20 cellular contexts compared by ENCODE assay signal in the genomic region with DNA sequence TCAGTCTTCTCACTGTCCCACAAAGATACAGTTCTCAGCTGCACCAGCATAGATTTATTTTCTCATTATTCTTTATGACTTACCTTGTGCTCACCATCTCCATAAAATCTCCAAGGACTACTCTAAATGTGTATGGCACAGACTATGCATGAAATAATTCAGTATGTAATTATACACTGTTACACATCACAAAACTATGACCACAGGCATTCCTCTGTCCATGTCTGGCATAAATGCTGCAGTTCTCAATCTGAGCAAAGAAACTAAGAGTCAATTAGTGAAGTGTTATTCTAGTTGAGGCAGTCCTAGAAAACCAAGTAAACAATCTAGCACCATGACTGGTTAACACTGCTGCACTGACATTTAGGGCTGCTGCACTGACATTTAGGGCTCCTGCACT. TPM values are rescaled to one million over a fixed set of nuclear protein-coding genes. Genes with fewer than 3 reads are reported as not detected.
DNase-seq lines count a peak whose midpoint lies in the region; ATAC-seq and TF ChIP-seq lines count a peak whose summit lies in the region.
"Had no signal": no experiment of that assay in that cellular context is flagged by ENCODE, and none has a peak within 500 bp of the region (broad histone marks: within the 10 kb centered on the region; RNA-seq: fewer than 3 reads in every experiment).

No MANE protein-coding gene starts in this region.

- intact Hi-C loops in MCF 10A (cut with micrococcal nuclease) = no loop called here

- H3K4me3 Mint-ChIP-seq in activated T-cell treated with anti-CD3 and anti-CD28 coated beads, Interleukin-2, amount 50 U/mL, for 4 hours = peak overlapping the region; percentile 33
- H3K4me3 Mint-ChIP-seq in MCF 10A (ENCODE audit: unreplicated experiment) = no peak overlapping the region

- no TSS peak for BruUV-seq in MCF 10A (replicated peaks; lab: Mats Ljungman, UMichigan)

- no peak overlapping the region for H3K27ac Mint-ChIP-seq in MCF 10A (ENCODE audit: low read depth, unreplicated experiment)
- H3K27ac Mint-ChIP-seq: H9 had no signal

- H3K9me3 Mint-ChIP-seq in activated T-cell treated with anti-CD3 and anti-CD28 coated beads, Interleukin-2, amount 50 U/mL, for 4 hours = no peaks in the 10 kb centered on the region
- no peaks in the 10 kb centered on the region for H3K9me3 Mint-ChIP-seq in MCF 10A (ENCODE audit: unreplicated experiment)
- H3K9me3 Mint-ChIP-seq: H9 had no signal

- no peak for TF ChIP-seq CTCF in MCF 10A (IDR thresholded peaks at IDR 0.05; ENCODE audit: unreplicated experiment)

- H3K36me3 ChIP-seq in skeletal muscle satellite cell (ENCODE audit: insufficient read depth, low read length) = peaks cover 46% of the 10 kb centered on the region

- H3K9me3 ChIP-seq in skeletal muscle satellite cell (replicated peaks; ENCODE audit: low read length) = no peaks in the 10 kb centered on the region
- H3K9me3 ChIP-seq: heart left ventricle, SJCRH30 had no signal

- H3K4me1 Mint-ChIP-seq in activated T-cell treated with anti-CD3 and anti-CD28 coated beads, Interleukin-2, amount 50 U/mL, for 4 hours (ENCODE audit: low read depth) = peaks cover 38% of the 10 kb centered on the region
- peaks cover 8% of the 10 kb centered on the region for H3K4me1 Mint-ChIP-seq in MCF 10A (ENCODE audit: insufficient read depth, unreplicated experiment)

- H3K9ac ChIP-seq in skeletal muscle satellite cell (ENCODE audit: low read depth, low read length) = peak overlapping the region; percentile 9

- no peaks in the 10 kb centered on the region for H3K27me3 Mint-ChIP-seq in activated T-cell treated with anti-CD3 and anti-CD28 coated beads, Interleukin-2, amount 50 U/mL, for 4 hours (ENCODE audit: low read depth)
- no peaks in the 10 kb centered on the region for H3K27me3 Mint-ChIP-seq in MCF 10A (ENCODE audit: insufficient read depth, unreplicated experiment)

- H3K4me3 ChIP-seq in skeletal muscle satellite cell (ENCODE audit: low read length) = no peak overlapping the region
- H3K4me3 ChIP-seq: SJCRH30 had no signal

- no peak for ATAC-seq in activated T-cell treated with anti-CD3 and anti-CD28 coated beads, Interleukin-2, amount 50 U/mL, for 4 hours
- ATAC-seq in SK-N-SH treated with all-trans-retinoic acid at 6 μM for 48 hours (peak; percentile 1; the same call in 1 of the 3 replicates), HG03378 (IDR thresholded peaks at IDR 0.05; ENCODE audit: unreplicated experiment) (no peak), GM21423 (IDR thresholded peaks at IDR 0.05; ENCODE audit: unreplicated experiment) (no peak)
- ATAC-seq: heart left ventricle, left ventricle myocardium superior had no signal

- no peak for DNase-seq in activated T-cell treated with anti-CD3 and anti-CD28 coated beads, Interleukin-2, amount 50 U/mL, for 4 hours
- DNase-seq in activated T-cell treated with anti-CD3 and anti-CD28 coated beads, Interleukin-2, amount 50 U/mL, for 1 hour = no peak
- DNase-seq in dedifferentiated amniotic fluid mesenchymal stem cell (ENCODE audit: extremely low spot score) (peak; percentile 42), MCF 10A (ENCODE audit: unreplicated experiment) (no peak)
- DNase-seq: ACHN; activated CD4-positive, CD25-positive, alpha-beta regulatory T cell treated with anti-CD3 and anti-CD28 coated beads, Interleukin-2, amount 50 U/mL, for 72 hours; amygdala; DMS53; effector CD8-positive, alpha-beta T cell; H9; heart left ventricle; left ventricle myocardium superior; NCI-H1417 treated with DMSO at 0.1 percent for 48 hours; NCI-H774; SJCRH30; stimulated activated CD8-positive, alpha-beta memory T cell treated with anti-CD3 and anti-CD28 coated beads, Interleukin-4, amount 100 ng/mL, for 48 hours had no signal

- H3K4me2 ChIP-seq in skeletal muscle satellite cell (ENCODE audit: low read length) = no peak overlapping the region

- CTCF ChIA-PET in MCF 10A (lab: Yijun Ruan, JAX) = interaction anchor here (0.6 kb wide), 1 partner anchor 1561 kb away, joined by 3 read pairs; no protein-coding TSS in a partner anchor

- peaks cover 18% of the 10 kb centered on the region for H3K4me1 ChIP-seq in skeletal muscle satellite cell (ENCODE audit: control insufficient read depth, insufficient read depth, low read length)
- H3K4me1 ChIP-seq: SJCRH30 had no signal

- H3K36me3 Mint-ChIP-seq in activated T-cell treated with anti-CD3 and anti-CD28 coated beads, Interleukin-2, amount 50 U/mL, for 4 hours (ENCODE audit: insufficient read depth) = peaks cover 35% of the 10 kb centered on the region
- H3K36me3 Mint-ChIP-seq in MCF 10A (ENCODE audit: insufficient read depth, unreplicated experiment) = peaks cover 69% of the 10 kb centered on the region

- POLR2A ChIA-PET in MCF 10A (lab: Yijun Ruan, JAX) = no interaction called here

- H3K27me3 ChIP-seq in skeletal muscle satellite cell (ENCODE audit: control insufficient read depth, insufficient read depth, low read length) = no peaks in the 10 kb centered on the region
- H3K27me3 ChIP-seq: heart left ventricle, SJCRH30 had no signal

TF ChIP-seq in SK-N-SH treated with all-trans-retinoic acid at 6 μM for 48 hours, 23 proteins besides CTCF, POLR2A, EP300 and RAD21:
- no peak for TF ChIP-seq ISL1 (CRISPR knock-in tag; IDR thresholded peaks at IDR 0.05)
- TF ChIP-seq, protein P1, sequence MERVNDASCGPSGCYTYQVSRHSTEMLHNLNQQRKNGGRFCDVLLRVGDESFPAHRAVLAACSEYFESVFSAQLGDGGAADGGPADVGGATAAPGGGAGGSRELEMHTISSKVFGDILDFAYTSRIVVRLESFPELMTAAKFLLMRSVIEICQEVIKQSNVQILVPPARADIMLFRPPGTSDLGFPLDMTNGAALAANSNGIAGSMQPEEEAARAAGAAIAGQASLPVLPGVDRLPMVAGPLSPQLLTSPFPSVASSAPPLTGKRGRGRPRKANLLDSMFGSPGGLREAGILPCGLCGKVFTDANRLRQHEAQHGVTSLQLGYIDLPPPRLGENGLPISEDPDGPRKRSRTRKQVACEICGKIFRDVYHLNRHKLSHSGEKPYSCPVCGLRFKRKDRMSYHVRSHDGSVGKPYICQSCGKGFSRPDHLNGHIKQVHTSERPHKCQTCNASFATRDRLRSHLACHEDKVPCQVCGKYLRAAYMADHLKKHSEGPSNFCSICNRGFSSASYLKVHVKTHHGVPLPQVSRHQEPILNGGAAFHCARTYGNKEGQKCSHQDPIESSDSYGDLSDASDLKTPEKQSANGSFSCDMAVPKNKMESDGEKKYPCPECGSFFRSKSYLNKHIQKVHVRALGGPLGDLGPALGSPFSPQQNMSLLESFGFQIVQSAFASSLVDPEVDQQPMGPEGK (CRISPR knock-in tag; IDR thresholded peaks at IDR 0.05; ENCODE audit: borderline replicate concordance) = no peak
- no peak for TF ChIP-seq TCF4 (CRISPR knock-in tag; IDR thresholded peaks at IDR 0.05; ENCODE audit: borderline replicate concordance)
- no peak for TF ChIP-seq ARNTL (CRISPR knock-in tag; IDR thresholded peaks at IDR 0.05; ENCODE audit: borderline replicate concordance, low read depth)
- no peak for TF ChIP-seq ESRRG (CRISPR knock-in tag; IDR thresholded peaks at IDR 0.05)
- TF ChIP-seq BACH2 (CRISPR knock-in tag; IDR thresholded peaks at IDR 0.05; ENCODE audit: borderline replicate concordance) = no peak
- TF ChIP-seq CREB5 (CRISPR knock-in tag; IDR thresholded peaks at IDR 0.05; ENCODE audit: low read depth) = 0 out of 2 replicates have a peak, but pooled peaks have one; percentile 25
- TF ChIP-seq ZNF565 (CRISPR knock-in tag; conservative IDR thresholded peaks at IDR 0.05; ENCODE audit: low read depth) = no peak

RNA-seq across cellular contexts. Expression of gene CYCS, which starts 2.7 kb away (rescaled TPM):
- 100 to 1,000 TPM; 373 to 418 (median 394) TPM for total RNA-seq in activated T-cell treated with anti-CD3 and anti-CD28 coated beads, Interleukin-2, amount 50 U/mL, for 4 hours
- 60.8 and 69.0 TPM in 2 replicates for total RNA-seq in skeletal muscle satellite cell (2012; rRNA removed)
- total RNA-seq in MCF 10A (2022) = 368 and 448 TPM in 2 replicates
